Comparison of ENCODE assay signal across 8 cellular contexts in the genomic region with DNA sequence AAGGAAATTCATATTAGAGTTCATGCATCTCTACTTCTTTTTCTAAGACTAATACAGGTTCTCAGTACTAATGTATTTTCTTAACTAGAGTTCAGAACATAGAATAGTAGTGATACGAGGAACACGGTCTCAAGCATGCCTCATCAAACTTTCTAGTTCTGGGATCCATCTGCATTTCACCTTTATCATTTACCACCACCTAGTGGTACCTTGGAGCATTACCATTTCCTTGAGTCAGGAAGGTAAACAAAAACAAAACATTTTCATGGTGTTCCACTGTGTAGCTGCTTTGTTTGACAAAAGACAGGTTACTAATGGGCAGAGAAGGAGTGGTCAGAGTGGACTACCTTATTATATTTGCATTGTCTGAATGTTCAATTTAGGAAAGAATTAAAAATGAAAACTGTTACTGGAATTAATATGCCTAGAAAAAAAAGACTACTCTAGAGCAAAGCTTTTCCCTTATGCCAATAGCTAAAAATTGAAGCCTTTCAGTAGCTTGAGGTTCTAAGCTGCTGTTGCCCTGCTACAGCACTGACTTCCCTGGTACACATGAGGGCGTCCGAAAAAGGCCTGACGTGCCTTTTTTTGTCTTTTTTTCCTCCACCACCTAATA.
DNase-seq lines count a peak whose midpoint lies in the region; ATAC-seq and TF ChIP-seq lines count a peak whose summit lies in the region.

No MANE protein-coding gene starts in this region.

- DNase-seq in AG20443 (ENCODE audit: low spot score) (peak; percentile 59), GM13977 (ENCODE audit: low spot score) (peak; percentile 36), NCI-H526 treated with DMSO at 0.1 percent for 48 hours (lab: John Stamatoyannopoulos, UW) (peak; percentile 20), astrocyte of the hippocampus (ENCODE audit: low read depth, low spot score) (peak; percentile 77), iPS DF 4.7 (ENCODE audit: extremely low read depth, low spot score) (peak; percentile 33), HK-2 (ENCODE audit: unreplicated experiment) (no peak)
- DNase-seq in stimulated activated effector memory CD8-positive, alpha-beta T cell treated with anti-CD3 and anti-CD28 coated beads, Interleukin-12 subunit alpha, Interleukin-12 subunit beta, amount 100 ng/mL, for 72 hours (ENCODE audit: low spot score in 2 of 2): no peak

- peaks cover 90% of the 10 kb centered on the region for H3K4me1 Mint-ChIP-seq in stimulated activated effector memory CD8-positive, alpha-beta T cell treated with anti-CD3 and anti-CD28 coated beads, Interleukin-12 subunit alpha, Interleukin-12 subunit beta, amount 100 ng/mL, for 72 hours

- peak overlapping the region; percentile 94 for H3K27ac Mint-ChIP-seq in stimulated activated effector memory CD8-positive, alpha-beta T cell treated with anti-CD3 and anti-CD28 coated beads, Interleukin-12 subunit alpha, Interleukin-12 subunit beta, amount 100 ng/mL, for 72 hours

- TF ChIP-seq CTCF in GM13977 (IDR thresholded peaks at IDR 0.05; ENCODE audit: extremely low read depth, insufficient read depth, missing control alignments): peak; percentile 76

- ATAC-seq in HG03439 (IDR thresholded peaks at IDR 0.05; ENCODE audit: unreplicated experiment): peak; percentile 66
- peak; percentile 45 for ATAC-seq in stimulated activated effector memory CD8-positive, alpha-beta T cell treated with anti-CD3 and anti-CD28 coated beads, Interleukin-12 subunit alpha, Interleukin-12 subunit beta, amount 100 ng/mL, for 72 hours

- H3K4me3 Mint-ChIP-seq in stimulated activated effector memory CD8-positive, alpha-beta T cell treated with anti-CD3 and anti-CD28 coated beads, Interleukin-12 subunit alpha, Interleukin-12 subunit beta, amount 100 ng/mL, for 72 hours: peak overlapping the region; percentile 69

- H3K9me3 Mint-ChIP-seq in stimulated activated effector memory CD8-positive, alpha-beta T cell treated with anti-CD3 and anti-CD28 coated beads, Interleukin-12 subunit alpha, Interleukin-12 subunit beta, amount 100 ng/mL, for 72 hours: no peaks in the 10 kb centered on the region

- in situ Hi-C loops in GM13977 (cut with MboI; ENCODE audit: low pct_unique_long_range_greater_than_20kb, low sequenced_read_pairs, unreplicated experiment): loop anchor here (5.0 to 10.0 kb wide), 3 partner anchors 102 to 318 kb away; no protein-coding TSS in a partner anchor

- H3K36me3 Mint-ChIP-seq in stimulated activated effector memory CD8-positive, alpha-beta T cell treated with anti-CD3 and anti-CD28 coated beads, Interleukin-12 subunit alpha, Interleukin-12 subunit beta, amount 100 ng/mL, for 72 hours: peaks cover 86% of the 10 kb centered on the region

Comparison
In these comparisons a context has a peak if more than half of its experiments do, and no peak if none do; other contexts are left out.
1. DNase-seq: peak in AG20443 (single experiment), GM13977 (single experiment), NCI-H526 treated with DMSO at 0.1 percent for 48 hours (single experiment), astrocyte of the hippocampus (single experiment) and iPS DF 4.7 (single experiment); none in stimulated activated effector memory CD8-positive, alpha-beta T cell treated with anti-CD3 and anti-CD28 coated beads, Interleukin-12 subunit alpha, Interleukin-12 subunit beta, amount 100 ng/mL, for 72 hours (0 of 2) and HK-2 (single experiment).